Comparison of ENCODE assay signal across 14 cellular contexts in the genomic region with DNA sequence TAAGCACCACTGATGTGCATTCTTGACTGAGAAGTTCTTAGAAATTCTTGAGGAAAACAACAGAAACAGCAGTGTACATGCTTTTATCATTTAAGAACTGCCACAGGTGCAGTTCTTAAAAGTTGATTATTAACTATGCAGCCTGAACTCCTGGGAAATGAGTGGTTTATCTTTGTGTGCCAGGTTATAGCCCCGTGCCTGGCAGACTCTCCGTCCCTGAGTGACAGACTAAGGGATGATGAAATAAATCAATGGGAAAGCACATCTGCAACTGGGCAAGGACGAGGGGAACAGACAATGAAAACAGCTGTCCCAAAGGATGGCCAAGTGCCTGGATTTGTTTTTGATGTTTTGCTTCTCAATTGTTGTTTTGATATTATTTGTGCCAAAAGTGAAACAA.
DNase-seq lines count a peak whose midpoint lies in the region; ATAC-seq and TF ChIP-seq lines count a peak whose summit lies in the region.
"Had no signal": no experiment of that assay in that cellular context is flagged by ENCODE, and none has a peak within 500 bp of the region (broad histone marks: within the 10 kb centered on the region; RNA-seq: fewer than 3 reads in every experiment).

No MANE protein-coding gene starts in this region.

- CTCF ChIA-PET in Caco-2 (lab: Charles Lee), result no interaction called here

- peak overlapping the region; percentile 12 for H3K27ac Mint-ChIP-seq in Caco-2 (ENCODE audit: unreplicated experiment)
- peak overlapping the region; percentile 84 for H3K27ac Mint-ChIP-seq in neural progenitor cell
- no peak overlapping the region for H3K27ac Mint-ChIP-seq in immature natural killer cell
- H3K27ac Mint-ChIP-seq: activated T-cell treated with anti-CD3 and anti-CD28 coated beads, Interleukin-2, amount 50 U/mL, for 24 hours; natural killer cell treated with Interleukin-12 subunit alpha and Interleukin-12 subunit beta and Interleukin-15 and Interleukin-18, amount 100 ng/mL, for 72 hours had no signal

- no peak overlapping the region for H3K4ac ChIP-seq in mesenchymal stem cell (ENCODE audit: low read depth in 1 of 2, low read length in 2 of 2)

- H3K36me3 ChIP-seq in Caco-2 (ENCODE audit: control insufficient read depth, insufficient read depth, low read length) (no peaks in the 10 kb centered on the region), OCI-LY3 (replicated peaks; ENCODE audit: low read depth, low read length) (no peaks in the 10 kb centered on the region), neural progenitor cell (no peaks in the 10 kb centered on the region), mesenchymal stem cell (ENCODE audit: control insufficient read depth in 1 of 2, insufficient read depth in 2 of 2, low read depth in 1 of 2, low read length in 2 of 2) (no peaks in the 10 kb centered on the region)
- H3K36me3 ChIP-seq: SJSA1 had no signal

- ATAC-seq in GM21423 (IDR thresholded peaks at IDR 0.05; ENCODE audit: unreplicated experiment) (no peak), GM18909 (IDR thresholded peaks at IDR 0.05; ENCODE audit: poor library complexity, unreplicated experiment) (no peak)
- ATAC-seq: esophagus mucosa; natural killer cell treated with Interleukin-12 subunit alpha and Interleukin-12 subunit beta and Interleukin-15 and Interleukin-18, amount 100 ng/mL, for 72 hours had no signal

- no peaks in the 10 kb centered on the region for H3K27me3 ChIP-seq in Caco-2 (replicated peaks; ENCODE audit: control insufficient read depth, insufficient read depth, low read length)
- H3K27me3 ChIP-seq in OCI-LY3 (ENCODE audit: low read depth, low read length), result no peaks in the 10 kb centered on the region
- no peaks in the 10 kb centered on the region for H3K27me3 ChIP-seq in neural progenitor cell
- H3K27me3 ChIP-seq in mesenchymal stem cell (ENCODE audit: control insufficient read depth in 1 of 2, insufficient read depth in 1 of 2, low read length in 2 of 2), result no peaks in the 10 kb centered on the region
- H3K27me3 ChIP-seq: SJSA1 had no signal

- H4K8ac ChIP-seq in mesenchymal stem cell (ENCODE audit: low read length), result no peak overlapping the region

- H3K9me3 ChIP-seq in Caco-2 (no peaks in the 10 kb centered on the region), OCI-LY3 (ENCODE audit: insufficient read depth, low read length) (no peaks in the 10 kb centered on the region), neural progenitor cell (ENCODE audit: low read depth) (no peaks in the 10 kb centered on the region), mesenchymal stem cell (ENCODE audit: control insufficient read depth, low read length) (no peaks in the 10 kb centered on the region)
- H3K9me3 ChIP-seq: SJSA1 had no signal

- no peak overlapping the region for H3K14ac ChIP-seq in mesenchymal stem cell (ENCODE audit: low read length in 2 of 2)

- H3K9me3 Mint-ChIP-seq in Caco-2 (ENCODE audit: unreplicated experiment) (no peaks in the 10 kb centered on the region), neural progenitor cell (no peaks in the 10 kb centered on the region), immature natural killer cell (no peaks in the 10 kb centered on the region)
- H3K9me3 Mint-ChIP-seq: activated T-cell treated with anti-CD3 and anti-CD28 coated beads, Interleukin-2, amount 50 U/mL, for 24 hours; natural killer cell treated with Interleukin-12 subunit alpha and Interleukin-12 subunit beta and Interleukin-15 and Interleukin-18, amount 100 ng/mL, for 72 hours had no signal

- no peak overlapping the region for H3K4me3 ChIP-seq in Caco-2 (ENCODE audit: low read depth, low read length)
- peak overlapping the region; percentile 54 for H3K4me3 ChIP-seq in OCI-LY3 (ENCODE audit: low read length)
- H3K4me3 ChIP-seq in neural progenitor cell, result no peak overlapping the region
- peak overlapping the region in 1 of 2 experiments; percentile 17 for H3K4me3 ChIP-seq in mesenchymal stem cell (ENCODE audit: insufficient read depth in 1 of 2, low read depth in 1 of 2, low read length in 2 of 2)
- H3K4me3 ChIP-seq: SJSA1 had no signal

- H2BK15ac ChIP-seq in mesenchymal stem cell (ENCODE audit: low read depth, poor library complexity, severe bottlenecking), result no peak overlapping the region

- H3K23ac ChIP-seq in mesenchymal stem cell (ENCODE audit: low read length in 2 of 2), result no peak overlapping the region

- no peak overlapping the region for H4K91ac ChIP-seq in mesenchymal stem cell (ENCODE audit: low read length)

- H3K18ac ChIP-seq in mesenchymal stem cell (ENCODE audit: low read depth in 1 of 2, low read length in 2 of 2), result no peak overlapping the region

- H3K4me3 Mint-ChIP-seq in Caco-2 (ENCODE audit: unreplicated experiment) (peak overlapping the region; percentile 38), neural progenitor cell (no peak overlapping the region), immature natural killer cell (no peak overlapping the region)
- H3K4me3 Mint-ChIP-seq: activated T-cell treated with anti-CD3 and anti-CD28 coated beads, Interleukin-2, amount 50 U/mL, for 24 hours; natural killer cell treated with Interleukin-12 subunit alpha and Interleukin-12 subunit beta and Interleukin-15 and Interleukin-18, amount 100 ng/mL, for 72 hours had no signal

- no peak overlapping the region for H2BK5ac ChIP-seq in mesenchymal stem cell (ENCODE audit: low read depth, low read length, poor library complexity, severe bottlenecking)

- H2AFZ ChIP-seq in OCI-LY3 (ENCODE audit: low read depth, low read length) (peak overlapping the region; percentile 70), neural progenitor cell (replicated peaks) (peak overlapping the region; percentile 59), mesenchymal stem cell (ENCODE audit: low read depth, low read length) (no peak overlapping the region)

- H3K27ac ChIP-seq in OCI-LY3 (ENCODE audit: low read length), result no peak overlapping the region
- no peak overlapping the region for H3K27ac ChIP-seq in neural progenitor cell
- H3K27ac ChIP-seq in mesenchymal stem cell (ENCODE audit: low read length, poor library complexity, severe bottlenecking), result no peak overlapping the region
- H3K27ac ChIP-seq: SJSA1 had no signal

- H3F3A ChIP-seq in neural progenitor cell (ENCODE audit: low read depth), result no peaks in the 10 kb centered on the region

- peak in 1 of 2 experiments; percentile 33 for DNase-seq in Caco-2
- DNase-seq in hippocampal formation (lab: John Stamatoyannopoulos, UW), result peak; percentile 38 to 40
- no peak for DNase-seq in neural progenitor cell (ENCODE audit: low spot score)
- DNase-seq in immature natural killer cell, result no peak
- no peak for DNase-seq in mesenchymal stem cell
- DNase-seq: activated CD4-positive, CD25-positive, alpha-beta regulatory T cell; activated T-cell treated with anti-CD3 and anti-CD28 coated beads, Interleukin-2, amount 50 U/mL, for 24 hours; NCI-H774 had no signal

- H3K4me1 Mint-ChIP-seq in Caco-2 (ENCODE audit: low read depth, unreplicated experiment) (peaks cover 9% of the 10 kb centered on the region), neural progenitor cell (peaks cover 56% of the 10 kb centered on the region), immature natural killer cell (no peaks in the 10 kb centered on the region)

- no peak overlapping the region for H2AK5ac ChIP-seq in mesenchymal stem cell (ENCODE audit: low read length, severe bottlenecking)

- H3K4me1 ChIP-seq in Caco-2 (peaks cover 15% of the 10 kb centered on the region), OCI-LY3 (ENCODE audit: low read length) (peaks cover 17% of the 10 kb centered on the region), neural progenitor cell (peaks cover 24% of the 10 kb centered on the region), mesenchymal stem cell (ENCODE audit: control insufficient read depth, insufficient read depth, low read depth, low read length) (peaks cover 6% of the 10 kb centered on the region)

- H3K9ac ChIP-seq in OCI-LY3 (ENCODE audit: low read length) (no peak overlapping the region), neural progenitor cell (no peak overlapping the region), mesenchymal stem cell (ENCODE audit: low read length) (no peak overlapping the region)

- 85% methylated on average over 3 of the region's 3 CpGs for WGBS in mesenchymal stem cell

- H2BK12ac ChIP-seq in mesenchymal stem cell (ENCODE audit: low read length in 2 of 2), result no peak overlapping the region

- no peak overlapping the region for H2BK120ac ChIP-seq in mesenchymal stem cell (ENCODE audit: low read depth, low read length)

- intact Hi-C loops in Caco-2 (cut with micrococcal nuclease; ENCODE audit: unreplicated experiment), result no loop called here

- peak overlapping the region; percentile 64 for H3K4me2 ChIP-seq in OCI-LY3 (ENCODE audit: low read length)
- no peak overlapping the region for H3K4me2 ChIP-seq in neural progenitor cell
- H3K4me2 ChIP-seq in mesenchymal stem cell (ENCODE audit: low read length, poor library complexity, severe bottlenecking), result no peak overlapping the region

- no peaks in the 10 kb centered on the region for H3K27me3 Mint-ChIP-seq in Caco-2 (ENCODE audit: insufficient read depth, unreplicated experiment)
- no peaks in the 10 kb centered on the region for H3K27me3 Mint-ChIP-seq in neural progenitor cell (ENCODE audit: insufficient read depth, low read depth)
- H3K27me3 Mint-ChIP-seq in immature natural killer cell (ENCODE audit: low read depth in 3 of 3), result peaks cover 0 to 3% (median 0%) of the 10 kb centered on the region in 3 donors
- H3K27me3 Mint-ChIP-seq: natural killer cell treated with Interleukin-12 subunit alpha and Interleukin-12 subunit beta and Interleukin-15 and Interleukin-18, amount 100 ng/mL, for 72 hours had no signal

- no peaks in the 10 kb centered on the region for H3K79me1 ChIP-seq in mesenchymal stem cell (replicated peaks; ENCODE audit: low read length, poor library complexity, severe bottlenecking)

- H3K79me2 ChIP-seq in OCI-LY3 (ENCODE audit: low read length) (no peaks in the 10 kb centered on the region), neural progenitor cell (ENCODE audit: low read depth) (no peaks in the 10 kb centered on the region)

- H3K36me3 Mint-ChIP-seq in Caco-2 (ENCODE audit: insufficient read depth, unreplicated experiment) (no peaks in the 10 kb centered on the region), neural progenitor cell (peaks cover 5% of the 10 kb centered on the region), immature natural killer cell (no peaks in the 10 kb centered on the region)
- H3K36me3 Mint-ChIP-seq: natural killer cell treated with Interleukin-12 subunit alpha and Interleukin-12 subunit beta and Interleukin-15 and Interleukin-18, amount 100 ng/mL, for 72 hours had no signal

- H4K20me1 ChIP-seq in OCI-LY3 (ENCODE audit: insufficient read depth, low read length) (no peaks in the 10 kb centered on the region), neural progenitor cell (ENCODE audit: low read depth) (no peaks in the 10 kb centered on the region)

- no TSS peak for BruUV-seq in Caco-2 (replicated peaks; lab: Mats Ljungman, UMichigan)

- TF ChIP-seq CTCF in Caco-2 (IDR thresholded peaks at IDR 0.05; ENCODE audit: insufficient read depth in 1 of 2, low read depth in 1 of 2, low read length in 1 of 2, severe bottlenecking in 1 of 2, unreplicated experiment in 1 of 2), result no peak
- TF ChIP-seq CTCF in OCI-LY3 (IDR thresholded peaks at IDR 0.05; ENCODE audit: low read depth, low read length), result no peak
- no peak for TF ChIP-seq CTCF in neural progenitor cell (IDR thresholded peaks at IDR 0.05)

- POLR2A ChIA-PET in Caco-2 (lab: Charles Lee), result no interaction called here

Comparison
In these comparisons a context has a peak if more than half of its experiments do, and no peak if none do; other contexts are left out.
1. DNase-seq: peak in hippocampal formation (2 of 2); none in neural progenitor cell (single experiment), immature natural killer cell (0 of 3) and mesenchymal stem cell (single experiment).
2. H3K27ac Mint-ChIP-seq: peak in Caco-2 (single experiment) and neural progenitor cell (single experiment); none in immature natural killer cell (0 of 6).